ENCODE assay signal across 13 cellular contexts in the genomic region with DNA sequence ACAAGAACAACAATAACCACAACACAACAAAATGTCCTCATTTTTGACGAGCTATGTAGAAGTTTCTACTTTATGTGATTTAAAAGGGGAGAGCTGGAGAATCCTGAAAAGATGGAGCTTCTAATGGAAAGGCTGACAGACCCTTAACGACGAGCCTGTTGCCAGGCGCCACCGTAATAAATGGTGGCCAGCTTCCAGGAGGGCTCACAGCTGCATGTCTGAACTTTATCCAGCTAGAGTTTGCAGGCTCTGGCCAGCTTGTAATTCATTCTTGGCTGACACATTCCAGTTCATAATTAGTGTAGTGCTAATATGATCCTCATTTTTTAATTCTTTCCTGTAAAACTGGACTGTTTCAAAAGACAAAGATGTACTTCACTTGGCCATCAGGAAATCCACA.
A peak's percentile ranks its signal among the peaks of the same experiment; 100 is the strongest.
DNase-seq lines count a peak whose midpoint lies in the region; FAIRE-seq and TF ChIP-seq lines count a peak whose summit lies in the region.
"Had no signal": no experiment of that assay in that cellular context is flagged by ENCODE, and none has a peak within 500 bp of the region (broad histone marks: within the 10 kb centered on the region; RNA-seq: fewer than 3 reads in every experiment).

No MANE protein-coding gene starts in this region.

- H3K36me3 ChIP-seq in bronchial epithelial cell (ENCODE audit: control insufficient read depth, insufficient read depth, low read length): no peaks in the 10 kb centered on the region

- H3K4me3 Mint-ChIP-seq in activated T-cell treated with anti-CD3 and anti-CD28 coated beads, Interleukin-2, amount 50 U/mL, for 24 hours: no peak overlapping the region

- H3K36me3 Mint-ChIP-seq in activated T-cell treated with anti-CD3 and anti-CD28 coated beads, Interleukin-2, amount 50 U/mL, for 24 hours (ENCODE audit: low read depth): no peaks in the 10 kb centered on the region

- no peaks in the 10 kb centered on the region for H3K4me1 Mint-ChIP-seq in activated T-cell treated with anti-CD3 and anti-CD28 coated beads, Interleukin-2, amount 50 U/mL, for 24 hours (ENCODE audit: low read depth)

- FAIRE-seq in bronchial epithelial cell (lab: Jason Lieb, UNC) (no peak), D721Med (lab: Jason Lieb, UNC) (no peak)

- H3K27ac Mint-ChIP-seq in activated T-cell treated with anti-CD3 and anti-CD28 coated beads, Interleukin-2, amount 50 U/mL, for 24 hours: no peak overlapping the region

- H3K9me3 Mint-ChIP-seq in activated T-cell treated with anti-CD3 and anti-CD28 coated beads, Interleukin-2, amount 50 U/mL, for 24 hours: no peaks in the 10 kb centered on the region

- TF ChIP-seq CTCF in bronchial epithelial cell (IDR thresholded peaks at IDR 0.05; ENCODE audit: insufficient read depth, low read length, severe bottlenecking): no peak
- TF ChIP-seq CTCF in retinal pigment epithelial cell (conservative IDR thresholded peaks at IDR 0.05; ENCODE audit: low read depth, low read length): no peak
- TF ChIP-seq CTCF in D721Med (IDR thresholded peaks at IDR 0.05; ENCODE audit: insufficient read depth, missing control alignments): no peak

- peaks cover 9% of the 10 kb centered on the region for H3K27me3 Mint-ChIP-seq in activated T-cell treated with anti-CD3 and anti-CD28 coated beads, Interleukin-2, amount 50 U/mL, for 24 hours

- H3K4me3 ChIP-seq in bronchial epithelial cell (ENCODE audit: low read depth, low read length) (no peak overlapping the region), retinal pigment epithelial cell (ENCODE audit: low read length) (no peak overlapping the region)
- H3K4me3 ChIP-seq: coronary artery had no signal

- DNase-seq in LHCN-M2 (ENCODE audit: low read depth) (peak; percentile 41), bronchial epithelial cell (ENCODE audit: low read depth) (peak; percentile 71), hippocampal formation (lab: John Stamatoyannopoulos, UW) (peak; percentile 17 to 49), retinal pigment epithelial cell (ENCODE audit: low read depth) (peak; percentile 85), T-helper 1 cell (no peak), D721Med (ENCODE audit: insufficient read length, low spot score) (no peak), COLO829 (ENCODE audit: low spot score) (no peak)
- no peak for DNase-seq in activated T-cell treated with anti-CD3 and anti-CD28 coated beads, Interleukin-2, amount 50 U/mL, for 24 hours
- DNase-seq: activated CD4-positive, alpha-beta T cell treated with anti-CD3 and anti-CD28 coated beads for 1 hour; activated effector memory CD4-positive, alpha-beta T cell treated with Interleukin-2 at 50 U/mL for 16 hours; stimulated activated CD4-positive, alpha-beta T cell treated with anti-CD3 and anti-CD28 coated beads, Interleukin-15, amount 100 ng/mL, for 24 hours; SW 1271 had no signal

- no peaks in the 10 kb centered on the region for H3K27me3 ChIP-seq in bronchial epithelial cell (ENCODE audit: control insufficient read depth, insufficient read depth, low read length)

Comparison
In these comparisons a context has a peak if more than half of its experiments do, and no peak if none do; other contexts are left out.
1. DNase-seq: peak in LHCN-M2 (single experiment), bronchial epithelial cell (single experiment), hippocampal formation (2 of 2) and retinal pigment epithelial cell (single experiment); none in T-helper 1 cell (0 of 5), D721Med (single experiment), COLO829 (single experiment) and activated T-cell treated with anti-CD3 and anti-CD28 coated beads, Interleukin-2, amount 50 U/mL, for 24 hours (single experiment).